Comparison of ENCODE assay signal across 23 cellular contexts in the genomic region with DNA sequence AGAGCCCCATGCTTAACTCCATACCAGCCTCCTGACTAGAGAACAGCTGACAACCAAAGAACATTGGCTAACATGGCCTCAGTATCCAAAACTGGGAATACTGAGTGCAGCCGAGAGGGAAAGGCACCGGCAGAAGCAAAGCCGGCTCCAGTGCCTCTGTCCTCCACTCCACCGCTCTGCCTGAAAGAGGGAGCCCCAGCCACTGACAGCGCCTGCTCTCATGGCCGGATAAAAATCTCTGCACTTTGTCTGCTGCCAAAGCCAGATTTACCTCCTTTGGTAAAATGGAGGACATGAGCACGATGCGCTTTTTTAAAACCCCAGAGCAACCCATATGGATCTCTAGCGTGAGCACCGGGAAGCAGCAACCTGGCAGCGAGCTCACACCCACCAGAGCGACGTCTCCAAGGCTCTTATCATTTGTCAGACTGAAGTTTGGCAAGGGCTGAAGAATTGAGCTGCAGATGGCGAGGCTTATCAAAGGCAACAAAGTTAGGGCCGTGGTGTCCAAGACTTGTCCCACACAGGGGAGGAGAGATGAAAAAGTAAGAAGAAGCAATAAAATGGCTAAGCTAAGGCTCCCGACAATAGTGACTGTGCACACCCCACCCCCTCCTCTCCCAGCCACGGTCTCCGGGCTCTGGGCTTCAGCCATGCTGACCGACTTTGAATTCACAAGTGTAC.
DNase-seq lines count a peak whose midpoint lies in the region; ATAC-seq and TF ChIP-seq lines count a peak whose summit lies in the region.
"Had no signal": no experiment of that assay in that cellular context is flagged by ENCODE, and none has a peak within 500 bp of the region (broad histone marks: within the 10 kb centered on the region; RNA-seq: fewer than 3 reads in every experiment).

No MANE protein-coding gene starts in this region.

- no peaks in the 10 kb centered on the region for H3K9me3 ChIP-seq in heart right ventricle
- H3K9me3 ChIP-seq in testis, result no peaks in the 10 kb centered on the region
- H3K9me3 ChIP-seq in PC-9 (ENCODE audit: insufficient read depth, low read depth), result no peaks in the 10 kb centered on the region; the same call in 1 of the 2 replicates
- H3K9me3 ChIP-seq: HAP-1 had no signal

- POLR2A ChIA-PET in PC-9 (lab: Charles Lee; ENCODE audit: unreplicated experiment), result no interaction called here

- H3K27ac ChIP-seq in heart right ventricle, result peak overlapping the region in 2 of 10 donors; percentile 3 to 35
- no peak overlapping the region for H3K27ac ChIP-seq in testis
- no peak overlapping the region for H3K27ac ChIP-seq in PC-9
- H3K27ac ChIP-seq: 22Rv1 had no signal

- H3K4me1 ChIP-seq in heart right ventricle (peaks cover 0 to 30% (median 9%) of the 10 kb centered on the region in 9 donors), testis (peaks cover 15% of the 10 kb centered on the region), PC-9 (replicated peaks; ENCODE audit: insufficient read depth) (no peaks in the 10 kb centered on the region)
- H3K4me1 ChIP-seq: HAP-1 had no signal

- no peaks in the 10 kb centered on the region for H3K9me2 ChIP-seq in PC-9 (ENCODE audit: insufficient read depth)

- TF ChIP-seq POLR2A in testis (IDR thresholded peaks at IDR 0.05), result no peak

- no peaks in the 10 kb centered on the region for H4K20me1 ChIP-seq in PC-9 (ENCODE audit: insufficient read depth)

- H3K4me3 ChIP-seq in heart right ventricle, result peak overlapping the region in 4 of 10 donors; percentile 14 to 32 (median 26)
- no peak overlapping the region for H3K4me3 ChIP-seq in testis
- H3K4me3 ChIP-seq in PC-9, result no peak overlapping the region
- H3K4me3 ChIP-seq: HAP-1 had no signal

- WGBS in heart right ventricle, 2 donors, result 21 to 30% methylated on average over 19 of the region's 19 CpGs
- 48 to 55% methylated on average over 18 to 19 of the region's 19 CpGs for WGBS in testis, 2 donors

- intact Hi-C loops in heart right ventricle (cut with DNase I), result no loop called here
- intact Hi-C loops in testis (cut with DNase I; ENCODE audit: low total_unique reads), result no loop called here
- intact Hi-C loops in PC-9 (cut with micrococcal nuclease; ENCODE audit: unreplicated experiment), result no loop called here

- no peak overlapping the region for H2AFZ ChIP-seq in PC-9

- H3K4me2 ChIP-seq in PC-9, result no peak overlapping the region

- H3K27me3 ChIP-seq in heart right ventricle, result peaks cover 0 to 14% (median 0%) of the 10 kb centered on the region in 7 donors
- H3K27me3 ChIP-seq in testis, result no peaks in the 10 kb centered on the region
- H3K27me3 ChIP-seq in PC-9 (ENCODE audit: insufficient read depth, low read depth), result peaks cover 98% of the 10 kb centered on the region

- DNase-seq in DMS 273 (lab: John Stamatoyannopoulos, UW; ENCODE audit: unreplicated experiment) (peak; percentile 22), DMS 273 treated with DMSO at 0.1 percent for 48 hours (lab: John Stamatoyannopoulos, UW) (no peak), cerebellar cortex (ENCODE audit: low spot score) (peak; percentile 4), heart right ventricle (no peak), testis (peak; percentile 40), PC-9 (no peak), NCI-H524 (lab: John Stamatoyannopoulos, UW) (no peak)
- DNase-seq: DMS79; EL; GF-D8; HFFc6; KBM-7; MV-4-11; NCI-H1105; NCI-H1436 treated with DMSO at 0.1 percent for 48 hours; NCI-H187 treated with DMSO at 0.1 percent for 48 hours; NCI-H524 treated with DMSO at 0.1 percent for 48 hours; NCI-H82; NK-92 treated with Interleukin-12 subunit alpha and Interleukin-12 subunit beta, amount 100 ng/mL, for 24 hours; PC-3; SHP77 had no signal

- BruUV-seq in PC-9 (replicated peaks; lab: Mats Ljungman, UMichigan), result no TSS peak

- ATAC-seq in heart right ventricle, result peak; percentile 31 to 79 (median 61)
- ATAC-seq: PC-3 had no signal

- TF ChIP-seq CTCF in heart right ventricle (IDR thresholded peaks at IDR 0.05) (no peak), testis (IDR thresholded peaks at IDR 0.05) (no peak), PC-9 (conservative IDR thresholded peaks at IDR 0.05) (no peak)

- H3K79me2 ChIP-seq in PC-9 (ENCODE audit: low read depth), result no peaks in the 10 kb centered on the region

- CTCF ChIA-PET in PC-9 (lab: Charles Lee), result no interaction called here

- no peaks in the 10 kb centered on the region for H3K36me3 ChIP-seq in heart right ventricle
- H3K36me3 ChIP-seq in testis (ENCODE audit: low read depth, missing control alignments), result no peaks in the 10 kb centered on the region
- H3K36me3 ChIP-seq in PC-9 (ENCODE audit: low read depth), result no peaks in the 10 kb centered on the region
- H3K36me3 ChIP-seq: HAP-1 had no signal

- peaks cover 6% of the 10 kb centered on the region for H3F3A ChIP-seq in PC-9 (ENCODE audit: insufficient read depth, low read depth)

Comparison
In these comparisons a context has a peak if more than half of its experiments do, and no peak if none do; other contexts are left out.
1. DNase-seq: peak in DMS 273 (single experiment), cerebellar cortex (single experiment) and testis (single experiment); none in DMS 273 treated with DMSO at 0.1 percent for 48 hours (single experiment), heart right ventricle (0 of 2), PC-9 (0 of 2) and NCI-H524 (0 of 2).